Comparison of ENCODE assay signal across 3 cellular contexts in genomic region chr7:144863320-144863647, GRCh38.
TF ChIP-seq lines count a peak whose summit lies in the region.

No MANE protein-coding gene starts in this region.

TF ChIP-seq in HepG2, 621 proteins besides CTCF, POLR2A, EP300 and RAD21:
- peak; percentile 72 for TF ChIP-seq MAFF (IDR thresholded peaks at IDR 0.05; ENCODE audit: low read depth, low read length)
- TF ChIP-seq MAFK (conservative IDR thresholded peaks at IDR 0.05 in 1 of 2, IDR thresholded peaks at IDR 0.05 in 1 of 2; ENCODE audit: low read length in 2 of 2), result peak; percentile 69 to 82; a peak in 3 of 4 replicates
- TF ChIP-seq DZIP1 (CRISPR knock-in tag; IDR thresholded peaks at IDR 0.05), result no peak
- no peak for TF ChIP-seq ZNF784 (CRISPR knock-in tag; IDR thresholded peaks at IDR 0.05; ENCODE audit: borderline replicate concordance)
- no peak for TF ChIP-seq NFE2L1 (CRISPR knock-in tag; IDR thresholded peaks at IDR 0.05; ENCODE audit: borderline replicate concordance)

TF ChIP-seq in IMR-90, 13 proteins besides CTCF, POLR2A, EP300 and RAD21:
- no peak for TF ChIP-seq MXI1 (IDR thresholded peaks at IDR 0.05; ENCODE audit: borderline replicate concordance, low read depth, low read length)
- TF ChIP-seq MAFK (IDR thresholded peaks at IDR 0.05; ENCODE audit: low read depth, low read length), result peak; percentile 57
- no peak for TF ChIP-seq CEBPB (IDR thresholded peaks at IDR 0.05; ENCODE audit: low read depth, low read length)
- TF ChIP-seq MAZ (IDR thresholded peaks at IDR 0.05; ENCODE audit: borderline replicate concordance, low read depth, low read length), result no peak
- TF ChIP-seq NFE2L2 (IDR thresholded peaks at IDR 0.05; ENCODE audit: low read depth, low read length), result no peak

TF ChIP-seq in K562, 482 proteins besides CTCF, POLR2A, EP300 and RAD21 (continues in another document):
- TF ChIP-seq SMARCB1 (IDR thresholded peaks at IDR 0.05; ENCODE audit: insufficient read length, low read depth), result no peak
- TF ChIP-seq ZNF316 (IDR thresholded peaks at IDR 0.05), result peak; percentile 93
- peak; percentile 88 for TF ChIP-seq MAFG (tag; conservative IDR thresholded peaks at IDR 0.05)
- TF ChIP-seq RFX5 (IDR thresholded peaks at IDR 0.05; ENCODE audit: low read depth, low read length), result no peak
- TF ChIP-seq ZNF766 (CRISPR knock-in tag; conservative IDR thresholded peaks at IDR 0.05), result no peak
- TF ChIP-seq HOXB6 (CRISPR knock-in tag; IDR thresholded peaks at IDR 0.05; ENCODE audit: borderline replicate concordance), result no peak
- TF ChIP-seq ZNF212 (CRISPR knock-in tag; IDR thresholded peaks at IDR 0.05), result no peak
- TF ChIP-seq ID3 (CRISPR knock-in tag; IDR thresholded peaks at IDR 0.05), result no peak
- no peak for TF ChIP-seq ID3 (tag; IDR thresholded peaks at IDR 0.05)
- no peak for TF ChIP-seq SFPQ (IDR thresholded peaks at IDR 0.05; ENCODE audit: low read depth, low read length)
- TF ChIP-seq NCOR1 (IDR thresholded peaks at IDR 0.05), result no peak
- no peak for TF ChIP-seq ZNF232 (CRISPR knock-in tag; IDR thresholded peaks at IDR 0.05)
- no peak for TF ChIP-seq LARP7 (IDR thresholded peaks at IDR 0.05)
- no peak for TF ChIP-seq NRF1 (conservative IDR thresholded peaks at IDR 0.05 in 1 of 2, IDR thresholded peaks at IDR 0.05 in 1 of 2)
- TF ChIP-seq DIDO1 (tag; IDR thresholded peaks at IDR 0.05; ENCODE audit: low read depth), result no peak
- no peak for TF ChIP-seq SMARCC2 (IDR thresholded peaks at IDR 0.05; ENCODE audit: low read depth)
- no peak for TF ChIP-seq ZNF277 (CRISPR knock-in tag; IDR thresholded peaks at IDR 0.05; ENCODE audit: borderline replicate concordance)
- no peak for TF ChIP-seq HBP1 (CRISPR knock-in tag; IDR thresholded peaks at IDR 0.05)
- no peak for TF ChIP-seq HNRNPL (IDR thresholded peaks at IDR 0.05; ENCODE audit: low read depth, low read length)
- no peak for TF ChIP-seq TCF7L2 (IDR thresholded peaks at IDR 0.05; ENCODE audit: low read depth, low read length)
- no peak for TF ChIP-seq ZBTB2 (IDR thresholded peaks at IDR 0.05)
- no peak for TF ChIP-seq ZBTB11 (CRISPR knock-in tag; IDR thresholded peaks at IDR 0.05)
- no peak for TF ChIP-seq GATA2 (CRISPR knock-in tag; IDR thresholded peaks at IDR 0.05)
- TF ChIP-seq ZNF134 (CRISPR knock-in tag; conservative IDR thresholded peaks at IDR 0.05), result no peak
- TF ChIP-seq ZBTB9 (CRISPR knock-in tag; IDR thresholded peaks at IDR 0.05), result no peak
- no peak for TF ChIP-seq RBM14 (IDR thresholded peaks at IDR 0.05; ENCODE audit: borderline replicate concordance, insufficient read depth, low read depth, low read length)
- TF ChIP-seq ZFP91 (CRISPR knock-in tag; IDR thresholded peaks at IDR 0.05), result no peak
- no peak for TF ChIP-seq CBFA2T3 (IDR thresholded peaks at IDR 0.05)
- TF ChIP-seq EHMT2 (IDR thresholded peaks at IDR 0.05), result no peak
- 0 out of 2 replicates have a peak, but pooled peaks have one; percentile 4 for TF ChIP-seq ETV1 (tag; conservative IDR thresholded peaks at IDR 0.05; ENCODE audit: low read depth)
- no peak for TF ChIP-seq CC2D1A (IDR thresholded peaks at IDR 0.05)
- TF ChIP-seq MAFF (IDR thresholded peaks at IDR 0.05; ENCODE audit: low read length), result peak; percentile 70
- TF ChIP-seq PHF21A (IDR thresholded peaks at IDR 0.05; ENCODE audit: borderline replicate concordance, low read depth), result no peak
- no peak for TF ChIP-seq ZNF184 (CRISPR knock-in tag; IDR thresholded peaks at IDR 0.05)
- no peak for TF ChIP-seq ZNF551 (CRISPR knock-in tag; IDR thresholded peaks at IDR 0.05)
- TF ChIP-seq SNIP1 (IDR thresholded peaks at IDR 0.05; ENCODE audit: low read depth), result no peak
- no peak for TF ChIP-seq ZNF586 (CRISPR knock-in tag; conservative IDR thresholded peaks at IDR 0.05)
- TF ChIP-seq CBX3 (IDR thresholded peaks at IDR 0.05; ENCODE audit: borderline replicate concordance in 1 of 2, low read length in 2 of 2), result no peak
- TF ChIP-seq NUFIP1 (IDR thresholded peaks at IDR 0.05; ENCODE audit: partially characterized antibody), result no peak
- TF ChIP-seq MAFK (IDR thresholded peaks at IDR 0.05; ENCODE audit: low read length), result peak; percentile 69
- no peak for TF ChIP-seq ZNF584 (CRISPR knock-in tag; IDR thresholded peaks at IDR 0.05; ENCODE audit: low read depth)
- TF ChIP-seq NR2C2 (CRISPR knock-in tag; IDR thresholded peaks at IDR 0.05), result no peak
- TF ChIP-seq NR2C2 (tag; IDR thresholded peaks at IDR 0.05), result no peak
- TF ChIP-seq ZBTB34 (CRISPR knock-in tag; IDR thresholded peaks at IDR 0.05), result no peak
- TF ChIP-seq ILF3 (IDR thresholded peaks at IDR 0.05; ENCODE audit: borderline replicate concordance), result no peak
- no peak for TF ChIP-seq KDM2B (CRISPR knock-in tag; IDR thresholded peaks at IDR 0.05)
- no peak for TF ChIP-seq POLR3A (IDR thresholded peaks at IDR 0.05; ENCODE audit: borderline replicate concordance, extremely low read depth, insufficient read depth, insufficient read length)
- no peak for TF ChIP-seq GATAD2A (IDR thresholded peaks at IDR 0.05)
- no peak for TF ChIP-seq NR2F6 (CRISPR knock-in tag; IDR thresholded peaks at IDR 0.05)
